In the genomic region with DNA sequence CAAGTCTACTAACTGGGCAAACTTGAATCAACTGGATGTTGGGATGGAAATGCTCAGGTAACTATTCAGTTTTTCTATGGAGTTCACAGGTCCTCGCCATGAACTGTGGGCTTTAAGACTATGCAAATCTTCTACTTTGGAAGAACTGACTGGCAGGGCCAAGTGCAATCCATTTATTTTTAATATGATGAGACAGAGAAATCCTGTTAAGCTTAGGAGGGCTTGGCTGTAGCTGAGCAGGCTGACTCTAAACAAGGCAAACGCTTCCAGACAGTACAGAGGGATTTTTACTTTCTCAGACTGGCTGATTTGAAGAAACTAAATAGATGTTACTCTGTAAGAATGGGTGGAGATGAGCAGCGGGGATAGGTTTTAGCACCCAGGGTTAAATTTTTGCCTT, we compare ENCODE assay signal across 16 cellular contexts.
"Had no signal": no experiment of that assay in that cellular context is flagged by ENCODE, and none has a peak within 500 bp of the region (broad histone marks: within the 10 kb centered on the region; RNA-seq: fewer than 3 reads in every experiment).

No MANE protein-coding gene starts in this region.

- H3K27me3 ChIP-seq: colonic mucosa, dorsolateral prefrontal cortex, heart right ventricle, neural progenitor cell, tibial nerve had no signal

- H3K4me3 Mint-ChIP-seq: activated naive CD8-positive, alpha-beta T cell; effector memory CD8-positive, alpha-beta T cell; naive thymus-derived CD4-positive, alpha-beta T cell; neural progenitor cell; stimulated activated effector memory CD8-positive, alpha-beta T cell treated with anti-CD3 and anti-CD28 coated beads, Interleukin-12 subunit alpha, Interleukin-12 subunit beta, amount 100 ng/mL, for 72 hours; stimulated activated naive CD8-positive, alpha-beta T cell treated with anti-CD3 and anti-CD28 coated beads, Interleukin-15, amount 100 ng/mL, for 72 hours; T-cell; WTC11 had no signal

- H3K27me3 Mint-ChIP-seq: activated naive CD8-positive, alpha-beta T cell; effector memory CD8-positive, alpha-beta T cell; T-cell had no signal

- H3K4me1 ChIP-seq: colonic mucosa, tibial nerve had no signal

- H3K9me3 Mint-ChIP-seq: effector memory CD8-positive, alpha-beta T cell; naive thymus-derived CD4-positive, alpha-beta T cell; neural progenitor cell; stimulated activated effector memory CD8-positive, alpha-beta T cell treated with anti-CD3 and anti-CD28 coated beads, Interleukin-12 subunit alpha, Interleukin-12 subunit beta, amount 100 ng/mL, for 72 hours; stimulated activated naive CD8-positive, alpha-beta T cell treated with anti-CD3 and anti-CD28 coated beads, Interleukin-15, amount 100 ng/mL, for 72 hours; T-cell; WTC11 had no signal

- H3K9ac ChIP-seq: neural progenitor cell had no signal

- ATAC-seq: naive thymus-derived CD4-positive, alpha-beta T cell had no signal

- H2AFZ ChIP-seq: neural progenitor cell had no signal

- H3K36me3 ChIP-seq: colonic mucosa, heart right ventricle, neural progenitor cell, tibial nerve had no signal

- H3K4me2 ChIP-seq: neural progenitor cell had no signal

- H3K27ac Mint-ChIP-seq: T-cell, WTC11 had no signal

- H3K36me3 Mint-ChIP-seq: neural progenitor cell; stimulated activated effector memory CD8-positive, alpha-beta T cell treated with anti-CD3 and anti-CD28 coated beads, Interleukin-12 subunit alpha, Interleukin-12 subunit beta, amount 100 ng/mL, for 72 hours; WTC11 had no signal

- H3K27ac ChIP-seq: colonic mucosa, dorsolateral prefrontal cortex, heart right ventricle, neural progenitor cell, tibial nerve had no signal

- H3K4me3 ChIP-seq: colonic mucosa, dorsolateral prefrontal cortex, heart right ventricle, mucosa of descending colon, neural progenitor cell, tibial nerve had no signal

- H3K9me3 ChIP-seq: colonic mucosa, heart right ventricle, mucosa of descending colon, tibial nerve had no signal

- DNase-seq: activated T-cell treated with anti-CD3 and anti-CD28 coated beads, Interleukin-2, amount 50 U/mL, for 1 hour; effector memory CD8-positive, alpha-beta T cell; heart right ventricle; posterior cingulate gyrus; T-cell; T-helper 9 cell had no signal
